Comparison of ENCODE assay signal across 18 cellular contexts in the genomic region with DNA sequence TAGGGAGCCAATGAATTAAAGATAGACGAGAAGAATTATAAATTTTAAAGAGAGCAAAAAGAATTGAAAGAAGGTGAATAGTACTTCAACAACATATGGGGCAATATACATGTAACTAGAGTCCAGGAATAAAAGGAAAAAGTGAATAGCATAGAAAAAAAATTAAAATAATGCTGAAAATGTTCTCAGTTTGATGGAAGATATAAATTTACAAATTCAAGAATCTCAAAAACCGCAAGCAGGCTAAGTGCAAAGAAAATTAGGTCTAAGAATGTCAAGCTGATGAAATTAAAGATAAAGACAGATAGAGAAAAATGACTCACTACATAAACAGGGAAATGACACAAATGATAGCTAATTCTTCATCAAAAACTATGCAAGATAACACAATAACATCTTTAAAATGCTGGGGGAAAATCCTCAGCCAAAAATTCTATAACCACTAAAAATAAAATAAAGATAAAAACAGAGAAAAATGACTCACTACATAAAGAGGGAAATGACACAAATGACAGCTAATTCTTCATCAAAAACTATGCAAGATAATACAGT.
"Had no signal": no experiment of that assay in that cellular context is flagged by ENCODE, and none has a peak within 500 bp of the region (broad histone marks: within the 10 kb centered on the region; RNA-seq: fewer than 3 reads in every experiment).

No MANE protein-coding gene starts in this region.

- H3K27me3 Mint-ChIP-seq: activated naive CD8-positive, alpha-beta T cell treated with anti-CD3 and anti-CD28 coated beads for 36 hours; central memory CD8-positive, alpha-beta T cell had no signal

- H3K4me3 Mint-ChIP-seq: activated naive CD8-positive, alpha-beta T cell treated with anti-CD3 and anti-CD28 coated beads for 36 hours; central memory CD8-positive, alpha-beta T cell; natural killer cell; stimulated activated memory B cell treated with anti-CD40 and anti-IgM and Interleukin-4, amounts not matched to agents 10 μg/mL and 1 μg/mL and 100 μg/mL, for 72 hours; WTC11 had no signal

- H3K36me3 Mint-ChIP-seq: activated naive CD8-positive, alpha-beta T cell treated with anti-CD3 and anti-CD28 coated beads for 36 hours; stimulated activated memory B cell treated with anti-CD40 and anti-IgM and Interleukin-4, amounts not matched to agents 10 μg/mL and 1 μg/mL and 100 μg/mL, for 72 hours; WTC11 had no signal

- H3K9me3 Mint-ChIP-seq: activated naive CD8-positive, alpha-beta T cell treated with anti-CD3 and anti-CD28 coated beads for 36 hours; central memory CD8-positive, alpha-beta T cell; stimulated activated memory B cell treated with anti-CD40 and anti-IgM and Interleukin-4, amounts not matched to agents 10 μg/mL and 1 μg/mL and 100 μg/mL, for 72 hours had no signal

- DNase-seq: activated CD4-positive, alpha-beta T cell treated with anti-CD3 and anti-CD28 coated beads, Interleukin-2, amount 50 U/mL, for 4 hours; activated CD8-positive, alpha-beta memory T cell treated with anti-CD3 and anti-CD28 coated beads for 24 hours; activated CD8-positive, alpha-beta memory T cell treated with anti-CD3 and anti-CD28 coated beads, Interleukin-2, amount 50 U/mL, for 48 hours; activated naive CD4-positive, alpha-beta T cell treated with Interleukin-2 at 50 U/mL for 16 hours; activated naive CD8-positive, alpha-beta T cell treated with anti-CD3 and anti-CD28 coated beads for 36 hours; activated T-cell treated with anti-CD3 and anti-CD28 coated beads, Interleukin-2, amount 50 U/mL, for 48 hours; head of caudate nucleus; islet precursor cell; left cardiac atrium; midbrain; natural killer cell; stimulated activated CD4-positive, alpha-beta T cell treated with anti-CD3 and anti-CD28 coated beads, Interleukin-15, amount 100 ng/mL, for 24 hours; stomach had no signal

- ATAC-seq: gastroesophageal sphincter; left cardiac atrium; natural killer cell; sciatic nerve; stimulated activated memory B cell treated with anti-CD40 and anti-IgM and Interleukin-4, amounts not matched to agents 10 μg/mL and 1 μg/mL and 100 μg/mL, for 72 hours; WTC11 had no signal

- H3K4me1 Mint-ChIP-seq: activated naive CD8-positive, alpha-beta T cell treated with anti-CD3 and anti-CD28 coated beads for 36 hours; central memory CD8-positive, alpha-beta T cell; natural killer cell; stimulated activated memory B cell treated with anti-CD40 and anti-IgM and Interleukin-4, amounts not matched to agents 10 μg/mL and 1 μg/mL and 100 μg/mL, for 72 hours; WTC11 had no signal

- H3K27ac Mint-ChIP-seq: activated naive CD8-positive, alpha-beta T cell treated with anti-CD3 and anti-CD28 coated beads for 36 hours; natural killer cell; stimulated activated memory B cell treated with anti-CD40 and anti-IgM and Interleukin-4, amounts not matched to agents 10 μg/mL and 1 μg/mL and 100 μg/mL, for 72 hours; WTC11 had no signal
